22 cellular contexts compared by ENCODE assay signal in the genomic region with DNA sequence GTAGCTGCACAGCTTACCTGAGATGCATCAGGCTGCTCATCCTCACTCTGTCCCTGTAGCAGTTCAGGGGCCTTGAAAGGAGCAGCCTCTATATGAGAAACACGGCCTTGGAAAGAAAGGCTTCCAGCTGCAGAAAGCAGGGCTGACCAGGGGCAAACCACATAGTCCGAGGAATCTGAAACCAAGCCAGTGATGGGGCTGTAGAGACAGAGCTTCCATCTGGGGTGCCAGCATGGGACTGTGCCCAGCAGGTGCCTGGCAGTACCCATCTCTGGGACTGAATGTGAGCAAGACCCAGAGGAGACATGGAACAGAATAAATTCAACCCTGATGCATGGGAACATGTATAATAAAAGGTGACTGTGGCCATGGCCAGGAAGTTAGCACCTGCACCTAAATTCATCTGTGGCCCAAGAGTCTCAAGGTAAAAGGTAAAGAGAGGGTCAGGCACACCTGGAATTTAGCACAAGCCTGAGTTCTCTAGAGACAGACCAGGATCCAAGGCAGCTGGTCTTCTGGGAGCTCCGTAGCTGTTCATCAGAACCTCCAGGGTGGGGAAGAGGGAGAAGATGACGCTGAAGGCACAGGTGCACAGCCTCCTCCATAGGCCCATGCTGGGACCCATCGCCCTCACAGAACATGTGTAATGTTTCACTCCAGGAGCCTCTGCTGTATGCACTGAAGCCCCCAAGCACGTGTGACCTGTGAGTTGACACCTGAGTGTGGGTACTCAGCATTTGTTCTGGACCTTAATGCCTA. TPM values are rescaled to one million over a fixed set of nuclear protein-coding genes. Genes with fewer than 3 reads are reported as not detected.
DNase-seq lines count a peak whose midpoint lies in the region; ATAC-seq and TF ChIP-seq lines count a peak whose summit lies in the region.
"Had no signal": no experiment of that assay in that cellular context is flagged by ENCODE, and none has a peak within 500 bp of the region (broad histone marks: within the 10 kb centered on the region; RNA-seq: fewer than 3 reads in every experiment).

No MANE protein-coding gene starts in this region.

- H3K4me1 ChIP-seq in cardiac muscle cell (ENCODE audit: low read depth) (peaks cover 49% of the 10 kb centered on the region), heart left ventricle (peaks cover 0 to 41% (median 6%) of the 10 kb centered on the region in 12 donors), esophagus muscularis mucosa (peaks cover 0 to 6% (median 0%) of the 10 kb centered on the region in 4 donors), PC-3 (ENCODE audit: insufficient read depth, low read length) (peaks cover 23% of the 10 kb centered on the region)
- H3K4me1 ChIP-seq: BE2C had no signal

- no peak for TF ChIP-seq POLR2A in heart left ventricle (IDR thresholded peaks at IDR 0.05)
- no peak for TF ChIP-seq POLR2A in esophagus muscularis mucosa (IDR thresholded peaks at IDR 0.05; ENCODE audit: low read depth)

- CTCF ChIA-PET in GM10248 (lab: Yijun Ruan, JAX): interaction anchor here (1.0 to 1.3 kb wide), 3 partner anchors 18 to 39 kb away, joined by 3 to 4 read pairs (median 3); no protein-coding TSS in a partner anchor
- CTCF ChIA-PET in PC-3 (lab: Charles Lee): no interaction called here

- TF ChIP-seq CTCF in cardiac muscle cell (IDR thresholded peaks at IDR 0.05; ENCODE audit: low read depth, low read length): no peak
- TF ChIP-seq CTCF in heart left ventricle (IDR thresholded peaks at IDR 0.05): no peak
- no peak for TF ChIP-seq CTCF in GM10248 (IDR thresholded peaks at IDR 0.05; ENCODE audit: control extremely low read depth, extremely low read depth, low read depth, missing control alignments)
- no peak for TF ChIP-seq CTCF in esophagus muscularis mucosa (IDR thresholded peaks at IDR 0.05)
- no peak for TF ChIP-seq CTCF in PC-3 (conservative IDR thresholded peaks at IDR 0.05; ENCODE audit: low read depth, low read length)

- H3F3A ChIP-seq in PC-3 (ENCODE audit: low read length, unreplicated experiment): no peaks in the 10 kb centered on the region

- H3K27ac Mint-ChIP-seq in stimulated activated memory B cell treated with anti-CD40 and anti-IgM and Interleukin-4, amounts not matched to agents 10 μg/mL and 1 μg/mL and 100 μg/mL, for 72 hours: no peak overlapping the region
- H3K27ac Mint-ChIP-seq: CD4-positive, CD25-positive, alpha-beta regulatory T cell had no signal

- peaks cover 6% of the 10 kb centered on the region for H3K4me1 Mint-ChIP-seq in stimulated activated memory B cell treated with anti-CD40 and anti-IgM and Interleukin-4, amounts not matched to agents 10 μg/mL and 1 μg/mL and 100 μg/mL, for 72 hours
- H3K4me1 Mint-ChIP-seq: CD4-positive, CD25-positive, alpha-beta regulatory T cell had no signal

- H3K9me2 ChIP-seq in PC-3 (replicated peaks; ENCODE audit: low read length): no peaks in the 10 kb centered on the region

- no peaks in the 10 kb centered on the region for H3K36me3 Mint-ChIP-seq in stimulated activated memory B cell treated with anti-CD40 and anti-IgM and Interleukin-4, amounts not matched to agents 10 μg/mL and 1 μg/mL and 100 μg/mL, for 72 hours
- H3K36me3 Mint-ChIP-seq: CD4-positive, CD25-positive, alpha-beta regulatory T cell had no signal

- H3K4me3 Mint-ChIP-seq in stimulated activated memory B cell treated with anti-CD40 and anti-IgM and Interleukin-4, amounts not matched to agents 10 μg/mL and 1 μg/mL and 100 μg/mL, for 72 hours: no peak overlapping the region

- no peaks in the 10 kb centered on the region for H3K9me3 Mint-ChIP-seq in stimulated activated memory B cell treated with anti-CD40 and anti-IgM and Interleukin-4, amounts not matched to agents 10 μg/mL and 1 μg/mL and 100 μg/mL, for 72 hours
- H3K9me3 Mint-ChIP-seq: CD4-positive, CD25-positive, alpha-beta regulatory T cell had no signal

- H3K27me3 Mint-ChIP-seq in stimulated activated memory B cell treated with anti-CD40 and anti-IgM and Interleukin-4, amounts not matched to agents 10 μg/mL and 1 μg/mL and 100 μg/mL, for 72 hours: peaks cover 18% of the 10 kb centered on the region

- H2AFZ ChIP-seq in PC-3 (ENCODE audit: low read length): no peak overlapping the region

- H3K9me3 ChIP-seq in cardiac muscle cell (ENCODE audit: low read depth): no peaks in the 10 kb centered on the region
- H3K9me3 ChIP-seq in heart left ventricle: no peaks in the 10 kb centered on the region
- H3K9me3 ChIP-seq in esophagus muscularis mucosa: no peaks in the 10 kb centered on the region
- H3K9me3 ChIP-seq in PC-3 (ENCODE audit: low read length): no peaks in the 10 kb centered on the region
- H3K9me3 ChIP-seq: BE2C had no signal

- no peaks in the 10 kb centered on the region for H4K20me1 ChIP-seq in PC-3 (ENCODE audit: low read length)

- ATAC-seq in heart left ventricle (no peak), PC-3 (no peak)
- peak; percentile 9 for ATAC-seq in stimulated activated memory B cell treated with anti-CD40 and anti-IgM and Interleukin-4, amounts not matched to agents 10 μg/mL and 1 μg/mL and 100 μg/mL, for 72 hours

- H3K27me3 ChIP-seq in cardiac muscle cell: no peaks in the 10 kb centered on the region
- H3K27me3 ChIP-seq in heart left ventricle: no peaks in the 10 kb centered on the region
- no peaks in the 10 kb centered on the region for H3K27me3 ChIP-seq in esophagus muscularis mucosa
- H3K27me3 ChIP-seq in PC-3 (ENCODE audit: low read length): no peaks in the 10 kb centered on the region
- H3K27me3 ChIP-seq: BE2C had no signal

- WGBS in heart left ventricle, 4 donors: 76 to 89% (median 85%) methylated on average over 5 to 6 of the region's 6 CpGs
- WGBS in esophagus muscularis mucosa: 95% methylated on average over 4 of the region's 6 CpGs

- H3K79me2 ChIP-seq in PC-3 (ENCODE audit: low read length): no peaks in the 10 kb centered on the region

- no peaks in the 10 kb centered on the region for H3K36me3 ChIP-seq in cardiac muscle cell
- H3K36me3 ChIP-seq in heart left ventricle: no peaks in the 10 kb centered on the region
- no peaks in the 10 kb centered on the region for H3K36me3 ChIP-seq in esophagus muscularis mucosa
- no peaks in the 10 kb centered on the region for H3K36me3 ChIP-seq in PC-3 (ENCODE audit: low read depth, low read length)
- H3K36me3 ChIP-seq: BE2C had no signal

- no peak for TF ChIP-seq EP300 in esophagus muscularis mucosa (IDR thresholded peaks at IDR 0.05)

- peak overlapping the region; percentile 20 for H3K27ac ChIP-seq in cardiac muscle cell
- H3K27ac ChIP-seq in heart left ventricle: peak overlapping the region in 6 of 12 donors; percentile 44 to 57 (median 52)
- H3K27ac ChIP-seq in esophagus muscularis mucosa (replicated peaks in 1 of 4): no peak overlapping the region
- no peak overlapping the region for H3K27ac ChIP-seq in PC-3 (ENCODE audit: low read length)

- intact Hi-C loops in heart left ventricle (cut with DNase I) (no loop called here), esophagus muscularis mucosa (cut with DNase I) (no loop called here), PC-3 (cut with micrococcal nuclease) (no loop called here)

- no peak overlapping the region for H3K4me2 ChIP-seq in PC-3 (ENCODE audit: low read length)

- BruUV-seq in PC-3 (replicated peaks; lab: Mats Ljungman, UMichigan): no TSS peak

- no peak overlapping the region for H3K9ac ChIP-seq in PC-3 (ENCODE audit: low read length)

- POLR2A ChIA-PET in GM10248 (lab: Yijun Ruan, JAX) (interaction anchor here (0.6 kb wide), 1 partner anchor 12 kb away, joined by 4 read pairs; no protein-coding TSS in a partner anchor), PC-3 (lab: Charles Lee; ENCODE audit: unreplicated experiment) (no interaction called here)

- H3K4me3 ChIP-seq in cardiac muscle cell (no peak overlapping the region), heart left ventricle (no peak overlapping the region), esophagus muscularis mucosa (no peak overlapping the region), PC-3 (ENCODE audit: low read length) (no peak overlapping the region)
- H3K4me3 ChIP-seq: GM12878 had no signal

- no peak for DNase-seq in cardiac muscle cell (ENCODE audit: low read depth in 1 of 2, low spot score in 1 of 2)
- DNase-seq in heart left ventricle: no peak
- DNase-seq in GM10248 (ENCODE audit: extremely low spot score): peak; percentile 2
- peak; percentile 85 for DNase-seq in esophagus muscularis mucosa (ENCODE audit: extremely low spot score)
- no peak for DNase-seq in PC-3
- no peak for DNase-seq in NCI-H1092 treated with DMSO at 0.1 percent for 48 hours (lab: John Stamatoyannopoulos, UW)
- no peak for DNase-seq in SIG-M5 treated with dmso at 0.1 percent for 504 hours (lab: John Stamatoyannopoulos, UW; ENCODE audit: unreplicated experiment)
- DNase-seq: BE2C; CD4-positive, CD25-positive, alpha-beta regulatory T cell; COR-L47; GF-D8; KBM-7; NCI-H187; NCI-H2107; NCI-H510A treated with DMSO at 0.1 percent for 48 hours; NCI-H774; SHP77 treated with DMSO at 0.1 percent for 48 hours had no signal

RNA-seq across cellular contexts. Expression of a gene that starts 25.3 kb away (rescaled TPM):
- total RNA-seq in cardiac muscle cell (3.0 and 8.7 TPM in 2 replicates), heart left ventricle (under 1 TPM in 2 of 9 donors, not detected in 7; 0.20 to 0.66 TPM), esophagus muscularis mucosa (not detected), PC-3 (2014; rRNA removed) (0.11 and 0.35 TPM in 2 replicates)
- polyA plus RNA-seq in cardiac muscle cell (1.4 and 2.3 TPM in 2 replicates), heart left ventricle (not detected)
- total RNA-seq: CD4-positive, CD25-positive, alpha-beta regulatory T cell; Daoy; H4; OCI-LY7 had no signal
- polyA plus RNA-seq: CD4-positive, CD25-positive, alpha-beta regulatory T cell had no signal

RNA-seq across cellular contexts. Expression of a gene that starts 57.3 kb away (rescaled TPM):
- total RNA-seq in cardiac muscle cell (40.8 and 50.6 TPM in 2 replicates), heart left ventricle (10 to 100 TPM; 22.8 to 36.8 (median 31.8) TPM), esophagus muscularis mucosa (10 to 100 TPM; 26.8 to 50.0 (median 33.1) TPM), PC-3 (2014; rRNA removed) (21.5 and 26.6 TPM in 2 replicates)
- polyA plus RNA-seq in cardiac muscle cell (15.4 and 47.7 TPM in 2 replicates), heart left ventricle (10 to 100 TPM in 1 of 2 donors, 1 to 10 TPM in 1; 4.2 to 17.7 TPM)

Comparison
In these comparisons a context has a peak if more than half of its experiments do, and no peak if none do; other contexts are left out.
1. DNase-seq: peak in GM10248 (single experiment) and esophagus muscularis mucosa (single experiment); none in cardiac muscle cell (0 of 2), heart left ventricle (0 of 5), PC-3 (single experiment), NCI-H1092 treated with DMSO at 0.1 percent for 48 hours (single experiment) and SIG-M5 treated with dmso at 0.1 percent for 504 hours (single experiment).